In the genomic region with DNA sequence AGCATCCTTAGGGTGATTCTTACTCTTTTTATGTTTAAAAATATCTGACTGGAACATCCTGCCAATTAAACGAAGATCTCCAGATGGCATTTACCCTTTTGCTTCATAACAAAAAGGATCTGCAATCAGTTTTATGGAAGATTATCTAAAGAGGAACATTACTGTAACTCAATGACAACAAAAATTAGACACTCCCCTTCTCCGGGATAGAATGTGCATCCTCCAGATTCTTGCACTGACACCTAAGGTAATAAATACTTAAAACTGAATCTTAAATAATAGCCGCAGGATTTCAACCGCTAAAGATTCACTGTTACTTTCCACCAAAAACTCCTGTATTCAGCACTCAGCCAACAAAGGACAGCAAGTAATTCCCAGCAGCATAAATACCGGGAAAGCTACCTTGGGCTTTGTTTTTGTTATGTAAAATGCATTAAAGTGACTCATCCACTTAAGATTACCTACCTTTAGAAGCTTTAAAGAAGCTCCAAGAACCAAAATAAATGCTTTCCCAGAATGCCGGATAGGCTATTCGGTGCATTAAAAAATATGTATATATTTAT, we compare ENCODE assay signal across 2 cellular contexts.
TF ChIP-seq lines count a peak whose summit lies in the region.

No MANE protein-coding gene starts in this region.

TF ChIP-seq in liver, 16 proteins besides CTCF, POLR2A, EP300 and RAD21 (continued from another document):
- TF ChIP-seq, protein P1, sequence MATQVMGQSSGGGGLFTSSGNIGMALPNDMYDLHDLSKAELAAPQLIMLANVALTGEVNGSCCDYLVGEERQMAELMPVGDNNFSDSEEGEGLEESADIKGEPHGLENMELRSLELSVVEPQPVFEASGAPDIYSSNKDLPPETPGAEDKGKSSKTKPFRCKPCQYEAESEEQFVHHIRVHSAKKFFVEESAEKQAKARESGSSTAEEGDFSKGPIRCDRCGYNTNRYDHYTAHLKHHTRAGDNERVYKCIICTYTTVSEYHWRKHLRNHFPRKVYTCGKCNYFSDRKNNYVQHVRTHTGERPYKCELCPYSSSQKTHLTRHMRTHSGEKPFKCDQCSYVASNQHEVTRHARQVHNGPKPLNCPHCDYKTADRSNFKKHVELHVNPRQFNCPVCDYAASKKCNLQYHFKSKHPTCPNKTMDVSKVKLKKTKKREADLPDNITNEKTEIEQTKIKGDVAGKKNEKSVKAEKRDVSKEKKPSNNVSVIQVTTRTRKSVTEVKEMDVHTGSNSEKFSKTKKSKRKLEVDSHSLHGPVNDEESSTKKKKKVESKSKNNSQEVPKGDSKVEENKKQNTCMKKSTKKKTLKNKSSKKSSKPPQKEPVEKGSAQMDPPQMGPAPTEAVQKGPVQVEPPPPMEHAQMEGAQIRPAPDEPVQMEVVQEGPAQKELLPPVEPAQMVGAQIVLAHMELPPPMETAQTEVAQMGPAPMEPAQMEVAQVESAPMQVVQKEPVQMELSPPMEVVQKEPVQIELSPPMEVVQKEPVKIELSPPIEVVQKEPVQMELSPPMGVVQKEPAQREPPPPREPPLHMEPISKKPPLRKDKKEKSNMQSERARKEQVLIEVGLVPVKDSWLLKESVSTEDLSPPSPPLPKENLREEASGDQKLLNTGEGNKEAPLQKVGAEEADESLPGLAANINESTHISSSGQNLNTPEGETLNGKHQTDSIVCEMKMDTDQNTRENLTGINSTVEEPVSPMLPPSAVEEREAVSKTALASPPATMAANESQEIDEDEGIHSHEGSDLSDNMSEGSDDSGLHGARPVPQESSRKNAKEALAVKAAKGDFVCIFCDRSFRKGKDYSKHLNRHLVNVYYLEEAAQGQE (IDR thresholded peaks at IDR 0.05), result peak; percentile 91
- no peak for TF ChIP-seq JUND (IDR thresholded peaks at IDR 0.05)

TF ChIP-seq in HepG2, 621 proteins besides CTCF, POLR2A, EP300 and RAD21 (continued from another document):
- TF ChIP-seq, protein P2, sequence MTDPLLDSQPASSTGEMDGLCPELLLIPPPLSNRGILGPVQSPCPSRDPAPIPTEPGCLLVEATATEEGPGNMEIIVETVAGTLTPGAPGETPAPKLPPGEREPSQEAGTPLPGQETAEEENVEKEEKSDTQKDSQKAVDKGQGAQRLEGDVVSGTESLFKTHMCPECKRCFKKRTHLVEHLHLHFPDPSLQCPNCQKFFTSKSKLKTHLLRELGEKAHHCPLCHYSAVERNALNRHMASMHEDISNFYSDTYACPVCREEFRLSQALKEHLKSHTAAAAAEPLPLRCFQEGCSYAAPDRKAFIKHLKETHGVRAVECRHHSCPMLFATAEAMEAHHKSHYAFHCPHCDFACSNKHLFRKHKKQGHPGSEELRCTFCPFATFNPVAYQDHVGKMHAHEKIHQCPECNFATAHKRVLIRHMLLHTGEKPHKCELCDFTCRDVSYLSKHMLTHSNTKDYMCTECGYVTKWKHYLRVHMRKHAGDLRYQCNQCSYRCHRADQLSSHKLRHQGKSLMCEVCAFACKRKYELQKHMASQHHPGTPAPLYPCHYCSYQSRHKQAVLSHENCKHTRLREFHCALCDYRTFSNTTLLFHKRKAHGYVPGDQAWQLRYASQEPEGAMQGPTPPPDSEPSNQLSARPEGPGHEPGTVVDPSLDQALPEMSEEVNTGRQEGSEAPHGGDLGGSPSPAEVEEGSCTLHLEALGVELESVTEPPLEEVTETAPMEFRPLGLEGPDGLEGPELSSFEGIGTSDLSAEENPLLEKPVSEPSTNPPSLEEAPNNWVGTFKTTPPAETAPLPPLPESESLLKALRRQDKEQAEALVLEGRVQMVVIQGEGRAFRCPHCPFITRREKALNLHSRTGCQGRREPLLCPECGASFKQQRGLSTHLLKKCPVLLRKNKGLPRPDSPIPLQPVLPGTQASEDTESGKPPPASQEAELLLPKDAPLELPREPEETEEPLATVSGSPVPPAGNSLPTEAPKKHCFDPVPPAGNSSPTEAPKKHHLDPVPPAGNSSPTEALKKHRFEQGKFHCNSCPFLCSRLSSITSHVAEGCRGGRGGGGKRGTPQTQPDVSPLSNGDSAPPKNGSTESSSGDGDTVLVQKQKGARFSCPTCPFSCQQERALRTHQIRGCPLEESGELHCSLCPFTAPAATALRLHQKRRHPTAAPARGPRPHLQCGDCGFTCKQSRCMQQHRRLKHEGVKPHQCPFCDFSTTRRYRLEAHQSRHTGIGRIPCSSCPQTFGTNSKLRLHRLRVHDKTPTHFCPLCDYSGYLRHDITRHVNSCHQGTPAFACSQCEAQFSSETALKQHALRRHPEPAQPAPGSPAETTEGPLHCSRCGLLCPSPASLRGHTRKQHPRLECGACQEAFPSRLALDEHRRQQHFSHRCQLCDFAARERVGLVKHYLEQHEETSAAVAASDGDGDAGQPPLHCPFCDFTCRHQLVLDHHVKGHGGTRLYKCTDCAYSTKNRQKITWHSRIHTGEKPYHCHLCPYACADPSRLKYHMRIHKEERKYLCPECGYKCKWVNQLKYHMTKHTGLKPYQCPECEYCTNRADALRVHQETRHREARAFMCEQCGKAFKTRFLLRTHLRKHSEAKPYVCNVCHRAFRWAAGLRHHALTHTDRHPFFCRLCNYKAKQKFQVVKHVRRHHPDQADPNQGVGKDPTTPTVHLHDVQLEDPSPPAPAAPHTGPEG (CRISPR knock-in tag; IDR thresholded peaks at IDR 0.05), result no peak
- TF ChIP-seq FOXC1 (CRISPR knock-in tag; IDR thresholded peaks at IDR 0.05; ENCODE audit: borderline replicate concordance) (no peak), KDM3A (CRISPR knock-in tag; IDR thresholded peaks at IDR 0.05; ENCODE audit: low read depth) (no peak), ZNF615 (CRISPR knock-in tag; IDR thresholded peaks at IDR 0.05; ENCODE audit: borderline replicate concordance) (no peak), ZNF101 (CRISPR knock-in tag; IDR thresholded peaks at IDR 0.05; ENCODE audit: borderline replicate concordance, low read depth) (no peak), BRD4 (CRISPR knock-in tag; IDR thresholded peaks at IDR 0.05) (no peak), NFRKB (IDR thresholded peaks at IDR 0.05) (no peak), YEATS2 (CRISPR knock-in tag; IDR thresholded peaks at IDR 0.05; ENCODE audit: borderline replicate concordance) (no peak)
